8 cellular contexts compared by ENCODE assay signal in genomic region chr20:50541606-50542041, GRCh38. TPM values are rescaled to one million over a fixed set of nuclear protein-coding genes. Genes with fewer than 3 reads are reported as not detected.
A peak's percentile ranks its signal among the peaks of the same experiment; 100 is the strongest.
DNase-seq lines count a peak whose midpoint lies in the region; TF ChIP-seq lines count a peak whose summit lies in the region.

No MANE protein-coding gene starts in this region.

- H3K27ac ChIP-seq in esophagus muscularis mucosa (replicated peaks in 1 of 4) = peak overlapping the region; percentile 26 to 70 (median 50)
- peak overlapping the region; percentile 31 for H3K27ac ChIP-seq in thymus (ENCODE audit: low read depth)

- H3K4me3 ChIP-seq in esophagus muscularis mucosa = no peak overlapping the region
- H3K4me3 ChIP-seq in thymus (ENCODE audit: low read length) = no peak overlapping the region

- intact Hi-C loops in activated CD4-positive, alpha-beta T cell treated with anti-CD3 and anti-CD28 coated beads, Interleukin-2, amount 10 ng/mL, durations not matched to agents 24 days and 14 days (cut with micrococcal nuclease) = loop anchor here (10.0 kb wide), 1 partner anchor 207 kb away; no protein-coding TSS in a partner anchor
- intact Hi-C loops in esophagus muscularis mucosa (cut with DNase I) = no loop called here

- peaks cover 61% of the 10 kb centered on the region for H3K4me1 Mint-ChIP-seq in activated CD4-positive, alpha-beta T cell treated with anti-CD3 and anti-CD28 coated beads, Interleukin-2, amount 10 ng/mL, durations not matched to agents 24 days and 14 days
- H3K4me1 Mint-ChIP-seq in activated CD4-positive, alpha-beta T cell treated with anti-CD3 and anti-CD28 coated beads, Interleukin-2, amount 10 ng/mL, durations not matched to agents 7 days and 5 days = peaks cover 73% of the 10 kb centered on the region

- H3K4me3 Mint-ChIP-seq in activated CD4-positive, alpha-beta T cell treated with anti-CD3 and anti-CD28 coated beads, Interleukin-2, amount 10 ng/mL, durations not matched to agents 24 days and 14 days = peak overlapping the region; percentile 26
- H3K4me3 Mint-ChIP-seq in activated CD4-positive, alpha-beta T cell treated with anti-CD3 and anti-CD28 coated beads, Interleukin-2, amount 10 ng/mL, durations not matched to agents 7 days and 5 days = no peak overlapping the region

- H3K36me3 Mint-ChIP-seq in activated CD4-positive, alpha-beta T cell treated with anti-CD3 and anti-CD28 coated beads, Interleukin-2, amount 10 ng/mL, durations not matched to agents 24 days and 14 days (ENCODE audit: low read depth) = peaks cover 41% of the 10 kb centered on the region
- peaks cover 53% of the 10 kb centered on the region for H3K36me3 Mint-ChIP-seq in activated CD4-positive, alpha-beta T cell treated with anti-CD3 and anti-CD28 coated beads, Interleukin-2, amount 10 ng/mL, durations not matched to agents 7 days and 5 days (ENCODE audit: low read depth)

- DNase-seq in activated CD4-positive, alpha-beta T cell treated with anti-CD3 and anti-CD28 coated beads, Interleukin-2, amount 10 ng/mL, durations not matched to agents 24 days and 14 days = no peak
- no peak for DNase-seq in activated CD4-positive, alpha-beta T cell treated with anti-CD3 and anti-CD28 coated beads, Interleukin-2, amount 10 ng/mL, durations not matched to agents 7 days and 5 days
- DNase-seq in MV-4-11 (lab: John Stamatoyannopoulos, UW) (peak; percentile 96), esophagus muscularis mucosa (ENCODE audit: extremely low spot score) (no peak), middle frontal gyrus (ENCODE audit: extremely low spot score, low spot score) (no peak), DMS153 (lab: John Stamatoyannopoulos, UW) (no peak), HK-2 (ENCODE audit: unreplicated experiment) (no peak)

- H3K27me3 ChIP-seq in esophagus muscularis mucosa (no peaks in the 10 kb centered on the region), thymus (ENCODE audit: control insufficient read depth, insufficient read depth) (no peaks in the 10 kb centered on the region)

- no peaks in the 10 kb centered on the region for H3K27me3 Mint-ChIP-seq in activated CD4-positive, alpha-beta T cell treated with anti-CD3 and anti-CD28 coated beads, Interleukin-2, amount 10 ng/mL, durations not matched to agents 24 days and 14 days
- H3K27me3 Mint-ChIP-seq in activated CD4-positive, alpha-beta T cell treated with anti-CD3 and anti-CD28 coated beads, Interleukin-2, amount 10 ng/mL, durations not matched to agents 7 days and 5 days = no peaks in the 10 kb centered on the region

- CTCF ChIA-PET in activated CD4-positive, alpha-beta T cell treated with anti-CD3 and anti-CD28 coated beads, Interleukin-2, amount 10 ng/mL, durations not matched to agents 7 days and 5 days (lab: Charles Lee) = interaction anchor here (1.0 to 1.6 kb wide), 5 partner anchors 8 to 74 kb away, joined by 3 to 4 read pairs (median 3); no protein-coding TSS in a partner anchor

- no peak for TF ChIP-seq EP300 in esophagus muscularis mucosa (IDR thresholded peaks at IDR 0.05)

- POLR2A ChIA-PET in activated CD4-positive, alpha-beta T cell treated with anti-CD3 and anti-CD28 coated beads, Interleukin-2, amount 10 ng/mL, durations not matched to agents 7 days and 5 days (lab: Charles Lee) = no interaction called here

- TF ChIP-seq POLR2A in esophagus muscularis mucosa (IDR thresholded peaks at IDR 0.05; ENCODE audit: low read depth) = no peak

- no peaks in the 10 kb centered on the region for H3K9me3 Mint-ChIP-seq in activated CD4-positive, alpha-beta T cell treated with anti-CD3 and anti-CD28 coated beads, Interleukin-2, amount 10 ng/mL, durations not matched to agents 24 days and 14 days
- H3K9me3 Mint-ChIP-seq in activated CD4-positive, alpha-beta T cell treated with anti-CD3 and anti-CD28 coated beads, Interleukin-2, amount 10 ng/mL, durations not matched to agents 7 days and 5 days = no peaks in the 10 kb centered on the region

- H3K4me1 ChIP-seq in esophagus muscularis mucosa (peaks cover 46 to 86% (median 67%) of the 10 kb centered on the region in 4 donors), thymus (ENCODE audit: control insufficient read depth, insufficient read depth, low read length) (peaks cover 16% of the 10 kb centered on the region)

- H3K36me3 ChIP-seq in esophagus muscularis mucosa = no peaks in the 10 kb centered on the region
- H3K36me3 ChIP-seq in thymus (ENCODE audit: control insufficient read depth, insufficient read depth) = peaks cover 4% of the 10 kb centered on the region

- WGBS in esophagus muscularis mucosa = 69% methylated on average over 5 of the region's 5 CpGs
- 44% methylated on average over 5 of the region's 5 CpGs for WGBS in thymus

- no peak for TF ChIP-seq CTCF in esophagus muscularis mucosa (IDR thresholded peaks at IDR 0.05)

- peak overlapping the region; percentile 58 for H3K27ac Mint-ChIP-seq in activated CD4-positive, alpha-beta T cell treated with anti-CD3 and anti-CD28 coated beads, Interleukin-2, amount 10 ng/mL, durations not matched to agents 24 days and 14 days
- no peak overlapping the region for H3K27ac Mint-ChIP-seq in activated CD4-positive, alpha-beta T cell treated with anti-CD3 and anti-CD28 coated beads, Interleukin-2, amount 10 ng/mL, durations not matched to agents 7 days and 5 days

- no peaks in the 10 kb centered on the region for H3K9me3 ChIP-seq in esophagus muscularis mucosa
- no peaks in the 10 kb centered on the region for H3K9me3 ChIP-seq in thymus (ENCODE audit: control insufficient read depth)

RNA-seq across cellular contexts. Expression of gene PTPN1, which starts 31.4 kb away (rescaled TPM):
- total RNA-seq in activated CD4-positive, alpha-beta T cell treated with anti-CD3 and anti-CD28 coated beads, Interleukin-2, amount 10 ng/mL, durations not matched to agents 24 days and 14 days = 61.4 and 62.9 TPM in 2 replicates
- total RNA-seq in activated CD4-positive, alpha-beta T cell treated with anti-CD3 and anti-CD28 coated beads, Interleukin-2, amount 10 ng/mL, durations not matched to agents 7 days and 5 days = 10 to 100 TPM; 66.4 to 75.3 TPM
- 10 to 100 TPM; 21.2 to 49.0 (median 41.0) TPM for total RNA-seq in esophagus muscularis mucosa
- polyA plus RNA-seq in thymus = 56.1 TPM
